ENCODE assay signal across 13 cellular contexts in genomic region chr20:38181207-38181693, GRCh38. TPM values are rescaled to one million over a fixed set of nuclear protein-coding genes. Genes with fewer than 3 reads are reported as not detected.
A peak's percentile ranks its signal among the peaks of the same experiment; 100 is the strongest.
DNase-seq lines count a peak whose midpoint lies in the region; ATAC-seq and TF ChIP-seq lines count a peak whose summit lies in the region.
"Had no signal": no experiment of that assay in that cellular context is flagged by ENCODE, and none has a peak within 500 bp of the region (broad histone marks: within the 10 kb centered on the region; RNA-seq: fewer than 3 reads in every experiment).

No MANE protein-coding gene starts in this region.

- peaks cover 17% of the 10 kb centered on the region for H3K4me1 ChIP-seq in OCI-LY3 (ENCODE audit: low read length)

- H3K4me3 ChIP-seq in OCI-LY3 (ENCODE audit: low read length): peak overlapping the region; percentile 20
- H3K4me3 ChIP-seq: GM23248, SK-N-MC had no signal

- intact Hi-C loops in posterior vena cava (cut with DNase I): no loop called here

- no peaks in the 10 kb centered on the region for H4K20me1 ChIP-seq in OCI-LY3 (ENCODE audit: insufficient read depth, low read length)

- peak; percentile 66 for ATAC-seq in HG02571 (IDR thresholded peaks at IDR 0.05; ENCODE audit: unreplicated experiment)
- ATAC-seq in HG02798 (IDR thresholded peaks at IDR 0.05; ENCODE audit: poor library complexity, unreplicated experiment): no peak
- ATAC-seq in GM21528 (IDR thresholded peaks at IDR 0.05; ENCODE audit: low FRiP score, unreplicated experiment): no peak

- H3K79me2 ChIP-seq in OCI-LY3 (ENCODE audit: low read length): no peaks in the 10 kb centered on the region

- no peaks in the 10 kb centered on the region for H3K9me3 ChIP-seq in OCI-LY3 (ENCODE audit: insufficient read depth, low read length)

- H3K27ac ChIP-seq in OCI-LY3 (ENCODE audit: low read length): 0 out of 2 replicates have a peak overlapping the region, but pooled peaks have one; percentile 7
- H3K27ac ChIP-seq: GM23248, SK-N-MC had no signal

- H3K4me2 ChIP-seq in OCI-LY3 (ENCODE audit: low read length): peak overlapping the region; percentile 57

- DNase-seq in NCI-H2171 treated with DMSO at 0.1 percent for 48 hours (lab: John Stamatoyannopoulos, UW) (peak; percentile 24), NCI-H2171 (lab: John Stamatoyannopoulos, UW) (no peak), posterior vena cava (ENCODE audit: low spot score) (peak; percentile 48), HUDEP-2 (lab: John Stamatoyannopoulos, UW; ENCODE audit: unreplicated experiment in 76 of 76) (no peak)
- DNase-seq: effector CD4-positive, alpha-beta T cell; Kasumi-1; stimulated activated naive CD4-positive, alpha-beta T cell treated with Interleukin-2 at 50 U/mL for 16 hours had no signal

- H2AFZ ChIP-seq in OCI-LY3 (ENCODE audit: low read depth, low read length): no peak overlapping the region
- H2AFZ ChIP-seq: GM23248 had no signal

- TF ChIP-seq CTCF in OCI-LY3 (IDR thresholded peaks at IDR 0.05; ENCODE audit: low read depth, low read length): no peak

- peaks cover 16% of the 10 kb centered on the region for H3K27me3 ChIP-seq in OCI-LY3 (ENCODE audit: low read depth, low read length)

- H3K36me3 ChIP-seq in OCI-LY3 (replicated peaks; ENCODE audit: low read depth, low read length): no peaks in the 10 kb centered on the region

- peak overlapping the region; percentile 5; the same call in 1 of the 2 replicates for H3K9ac ChIP-seq in OCI-LY3 (ENCODE audit: low read length)
- H3K9ac ChIP-seq: GM23248 had no signal

RNA-seq across cellular contexts. Expression of gene TGM2, which starts 16.2 kb away (rescaled TPM):
- total RNA-seq in posterior vena cava: 100 to 1,000 TPM; 442 to 500 TPM

Comparison
In these comparisons a context has a peak if more than half of its experiments do, and no peak if none do; other contexts are left out.
1. DNase-seq: peak in NCI-H2171 treated with DMSO at 0.1 percent for 48 hours (single experiment) and posterior vena cava (single experiment); none in NCI-H2171 (single experiment) and HUDEP-2 (0 of 76).